Comparison of ENCODE assay signal across 2 cellular contexts in the genomic region with DNA sequence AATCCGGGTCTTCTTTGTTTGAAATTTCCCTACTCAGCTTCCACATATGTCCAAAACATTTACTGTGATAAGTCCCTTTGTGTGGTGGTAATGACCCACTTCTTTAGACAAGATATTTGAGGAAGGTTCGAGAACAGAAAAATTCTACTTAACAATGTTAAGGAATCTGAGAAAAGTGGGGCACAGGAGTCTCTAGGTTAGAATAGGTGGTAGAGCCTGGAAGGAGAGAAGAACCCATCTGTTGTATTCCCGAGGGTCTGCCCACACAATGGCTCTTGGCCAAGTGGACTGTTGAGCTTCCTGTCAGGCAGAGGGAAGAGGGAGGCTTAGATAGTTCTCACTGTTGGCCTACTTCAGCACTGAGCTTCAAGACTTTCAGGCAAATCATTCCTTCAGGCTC.
TF ChIP-seq lines count a peak whose summit lies in the region.

No MANE protein-coding gene starts in this region.

TF ChIP-seq in HepG2, 621 proteins besides CTCF, POLR2A, EP300 and RAD21 (continues in another document):
- TF ChIP-seq RFXAP (CRISPR knock-in tag; IDR thresholded peaks at IDR 0.05; ENCODE audit: borderline replicate concordance) = no peak
- TF ChIP-seq, protein P1, sequence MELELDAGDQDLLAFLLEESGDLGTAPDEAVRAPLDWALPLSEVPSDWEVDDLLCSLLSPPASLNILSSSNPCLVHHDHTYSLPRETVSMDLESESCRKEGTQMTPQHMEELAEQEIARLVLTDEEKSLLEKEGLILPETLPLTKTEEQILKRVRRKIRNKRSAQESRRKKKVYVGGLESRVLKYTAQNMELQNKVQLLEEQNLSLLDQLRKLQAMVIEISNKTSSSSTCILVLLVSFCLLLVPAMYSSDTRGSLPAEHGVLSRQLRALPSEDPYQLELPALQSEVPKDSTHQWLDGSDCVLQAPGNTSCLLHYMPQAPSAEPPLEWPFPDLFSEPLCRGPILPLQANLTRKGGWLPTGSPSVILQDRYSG (CRISPR knock-in tag; IDR thresholded peaks at IDR 0.05) = no peak
- no peak for TF ChIP-seq SP2 (CRISPR knock-in tag; IDR thresholded peaks at IDR 0.05)
- TF ChIP-seq FIP1L1 (IDR thresholded peaks at IDR 0.05; ENCODE audit: borderline replicate concordance, insufficient read depth, low read depth, low read length) = no peak
- TF ChIP-seq ZMYM4 (CRISPR knock-in tag; IDR thresholded peaks at IDR 0.05) = no peak
- no peak for TF ChIP-seq EEA1 (CRISPR knock-in tag; IDR thresholded peaks at IDR 0.05; ENCODE audit: borderline replicate concordance)
- no peak for TF ChIP-seq HOXD1 (CRISPR knock-in tag; IDR thresholded peaks at IDR 0.05)
- no peak for TF ChIP-seq JUN (CRISPR knock-in tag; IDR thresholded peaks at IDR 0.05)
- TF ChIP-seq TRIM24 (CRISPR knock-in tag; IDR thresholded peaks at IDR 0.05) = no peak
- no peak for TF ChIP-seq BCL6 (CRISPR knock-in tag; IDR thresholded peaks at IDR 0.05)
- TF ChIP-seq, protein P2, sequence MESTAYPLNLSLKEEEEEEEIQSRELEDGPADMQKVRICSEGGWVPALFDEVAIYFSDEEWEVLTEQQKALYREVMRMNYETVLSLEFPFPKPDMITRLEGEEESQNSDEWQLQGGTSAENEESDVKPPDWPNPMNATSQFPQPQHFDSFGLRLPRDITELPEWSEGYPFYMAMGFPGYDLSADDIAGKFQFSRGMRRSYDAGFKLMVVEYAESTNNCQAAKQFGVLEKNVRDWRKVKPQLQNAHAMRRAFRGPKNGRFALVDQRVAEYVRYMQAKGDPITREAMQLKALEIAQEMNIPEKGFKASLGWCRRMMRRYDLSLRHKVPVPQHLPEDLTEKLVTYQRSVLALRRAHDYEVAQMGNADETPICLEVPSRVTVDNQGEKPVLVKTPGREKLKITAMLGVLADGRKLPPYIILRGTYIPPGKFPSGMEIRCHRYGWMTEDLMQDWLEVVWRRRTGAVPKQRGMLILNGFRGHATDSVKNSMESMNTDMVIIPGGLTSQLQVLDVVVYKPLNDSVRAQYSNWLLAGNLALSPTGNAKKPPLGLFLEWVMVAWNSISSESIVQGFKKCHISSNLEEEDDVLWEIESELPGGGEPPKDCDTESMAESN (CRISPR knock-in tag; conservative IDR thresholded peaks at IDR 0.05) = no peak
- peak; percentile 55; the same call in 1 of the 2 replicates for TF ChIP-seq GLI4 (CRISPR knock-in tag; IDR thresholded peaks at IDR 0.05; ENCODE audit: borderline replicate concordance)
- no peak for TF ChIP-seq TBX3 (IDR thresholded peaks at IDR 0.05; ENCODE audit: borderline replicate concordance)
- TF ChIP-seq, protein P3, sequence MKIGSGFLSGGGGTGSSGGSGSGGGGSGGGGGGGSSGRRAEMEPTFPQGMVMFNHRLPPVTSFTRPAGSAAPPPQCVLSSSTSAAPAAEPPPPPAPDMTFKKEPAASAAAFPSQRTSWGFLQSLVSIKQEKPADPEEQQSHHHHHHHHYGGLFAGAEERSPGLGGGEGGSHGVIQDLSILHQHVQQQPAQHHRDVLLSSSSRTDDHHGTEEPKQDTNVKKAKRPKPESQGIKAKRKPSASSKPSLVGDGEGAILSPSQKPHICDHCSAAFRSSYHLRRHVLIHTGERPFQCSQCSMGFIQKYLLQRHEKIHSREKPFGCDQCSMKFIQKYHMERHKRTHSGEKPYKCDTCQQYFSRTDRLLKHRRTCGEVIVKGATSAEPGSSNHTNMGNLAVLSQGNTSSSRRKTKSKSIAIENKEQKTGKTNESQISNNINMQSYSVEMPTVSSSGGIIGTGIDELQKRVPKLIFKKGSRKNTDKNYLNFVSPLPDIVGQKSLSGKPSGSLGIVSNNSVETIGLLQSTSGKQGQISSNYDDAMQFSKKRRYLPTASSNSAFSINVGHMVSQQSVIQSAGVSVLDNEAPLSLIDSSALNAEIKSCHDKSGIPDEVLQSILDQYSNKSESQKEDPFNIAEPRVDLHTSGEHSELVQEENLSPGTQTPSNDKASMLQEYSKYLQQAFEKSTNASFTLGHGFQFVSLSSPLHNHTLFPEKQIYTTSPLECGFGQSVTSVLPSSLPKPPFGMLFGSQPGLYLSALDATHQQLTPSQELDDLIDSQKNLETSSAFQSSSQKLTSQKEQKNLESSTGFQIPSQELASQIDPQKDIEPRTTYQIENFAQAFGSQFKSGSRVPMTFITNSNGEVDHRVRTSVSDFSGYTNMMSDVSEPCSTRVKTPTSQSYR (CRISPR knock-in tag; IDR thresholded peaks at IDR 0.05; ENCODE audit: borderline replicate concordance) = no peak
- TF ChIP-seq, protein P4, sequence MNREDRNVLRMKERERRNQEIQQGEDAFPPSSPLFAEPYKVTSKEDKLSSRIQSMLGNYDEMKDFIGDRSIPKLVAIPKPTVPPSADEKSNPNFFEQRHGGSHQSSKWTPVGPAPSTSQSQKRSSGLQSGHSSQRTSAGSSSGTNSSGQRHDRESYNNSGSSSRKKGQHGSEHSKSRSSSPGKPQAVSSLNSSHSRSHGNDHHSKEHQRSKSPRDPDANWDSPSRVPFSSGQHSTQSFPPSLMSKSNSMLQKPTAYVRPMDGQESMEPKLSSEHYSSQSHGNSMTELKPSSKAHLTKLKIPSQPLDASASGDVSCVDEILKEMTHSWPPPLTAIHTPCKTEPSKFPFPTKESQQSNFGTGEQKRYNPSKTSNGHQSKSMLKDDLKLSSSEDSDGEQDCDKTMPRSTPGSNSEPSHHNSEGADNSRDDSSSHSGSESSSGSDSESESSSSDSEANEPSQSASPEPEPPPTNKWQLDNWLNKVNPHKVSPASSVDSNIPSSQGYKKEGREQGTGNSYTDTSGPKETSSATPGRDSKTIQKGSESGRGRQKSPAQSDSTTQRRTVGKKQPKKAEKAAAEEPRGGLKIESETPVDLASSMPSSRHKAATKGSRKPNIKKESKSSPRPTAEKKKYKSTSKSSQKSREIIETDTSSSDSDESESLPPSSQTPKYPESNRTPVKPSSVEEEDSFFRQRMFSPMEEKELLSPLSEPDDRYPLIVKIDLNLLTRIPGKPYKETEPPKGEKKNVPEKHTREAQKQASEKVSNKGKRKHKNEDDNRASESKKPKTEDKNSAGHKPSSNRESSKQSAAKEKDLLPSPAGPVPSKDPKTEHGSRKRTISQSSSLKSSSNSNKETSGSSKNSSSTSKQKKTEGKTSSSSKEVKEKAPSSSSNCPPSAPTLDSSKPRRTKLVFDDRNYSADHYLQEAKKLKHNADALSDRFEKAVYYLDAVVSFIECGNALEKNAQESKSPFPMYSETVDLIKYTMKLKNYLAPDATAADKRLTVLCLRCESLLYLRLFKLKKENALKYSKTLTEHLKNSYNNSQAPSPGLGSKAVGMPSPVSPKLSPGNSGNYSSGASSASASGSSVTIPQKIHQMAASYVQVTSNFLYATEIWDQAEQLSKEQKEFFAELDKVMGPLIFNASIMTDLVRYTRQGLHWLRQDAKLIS (CRISPR knock-in tag; IDR thresholded peaks at IDR 0.05) = 0 out of 2 replicates have a peak, but pooled peaks have one; percentile 1
- TF ChIP-seq CHD2 (IDR thresholded peaks at IDR 0.05; ENCODE audit: low read depth, low read length) = no peak
- no peak for TF ChIP-seq KAT7 (CRISPR knock-in tag; IDR thresholded peaks at IDR 0.05; ENCODE audit: borderline replicate concordance)
- TF ChIP-seq ZBTB1 (CRISPR knock-in tag; IDR thresholded peaks at IDR 0.05; ENCODE audit: borderline replicate concordance) = no peak
- no peak for TF ChIP-seq NR2F1 (CRISPR knock-in tag; IDR thresholded peaks at IDR 0.05)
- no peak for TF ChIP-seq PLRG1 (conservative IDR thresholded peaks at IDR 0.05)
- no peak for TF ChIP-seq HNF4G (IDR thresholded peaks at IDR 0.05; ENCODE audit: borderline replicate concordance, low read depth, low read length)
- TF ChIP-seq HNF4G (CRISPR knock-in tag; IDR thresholded peaks at IDR 0.05; ENCODE audit: borderline replicate concordance, low read depth) = no peak
- TF ChIP-seq ARNTL (CRISPR knock-in tag; IDR thresholded peaks at IDR 0.05) = no peak

TF ChIP-seq in neural cell, 6 proteins besides CTCF, POLR2A, EP300 and RAD21:
- TF ChIP-seq POLR2AphosphoS5 (IDR thresholded peaks at IDR 0.05) (no peak), EZH2 (IDR thresholded peaks at IDR 0.05; ENCODE audit: borderline replicate concordance, insufficient read depth, low read length, poor library complexity, severe bottlenecking) (no peak), SMC3 (conservative IDR thresholded peaks at IDR 0.05; ENCODE audit: poor library complexity) (no peak), MXI1 (conservative IDR thresholded peaks at IDR 0.05; ENCODE audit: poor library complexity, severe bottlenecking) (no peak), TAF1 (IDR thresholded peaks at IDR 0.05; ENCODE audit: low read depth) (no peak)
- TF ChIP-seq, protein P5, sequence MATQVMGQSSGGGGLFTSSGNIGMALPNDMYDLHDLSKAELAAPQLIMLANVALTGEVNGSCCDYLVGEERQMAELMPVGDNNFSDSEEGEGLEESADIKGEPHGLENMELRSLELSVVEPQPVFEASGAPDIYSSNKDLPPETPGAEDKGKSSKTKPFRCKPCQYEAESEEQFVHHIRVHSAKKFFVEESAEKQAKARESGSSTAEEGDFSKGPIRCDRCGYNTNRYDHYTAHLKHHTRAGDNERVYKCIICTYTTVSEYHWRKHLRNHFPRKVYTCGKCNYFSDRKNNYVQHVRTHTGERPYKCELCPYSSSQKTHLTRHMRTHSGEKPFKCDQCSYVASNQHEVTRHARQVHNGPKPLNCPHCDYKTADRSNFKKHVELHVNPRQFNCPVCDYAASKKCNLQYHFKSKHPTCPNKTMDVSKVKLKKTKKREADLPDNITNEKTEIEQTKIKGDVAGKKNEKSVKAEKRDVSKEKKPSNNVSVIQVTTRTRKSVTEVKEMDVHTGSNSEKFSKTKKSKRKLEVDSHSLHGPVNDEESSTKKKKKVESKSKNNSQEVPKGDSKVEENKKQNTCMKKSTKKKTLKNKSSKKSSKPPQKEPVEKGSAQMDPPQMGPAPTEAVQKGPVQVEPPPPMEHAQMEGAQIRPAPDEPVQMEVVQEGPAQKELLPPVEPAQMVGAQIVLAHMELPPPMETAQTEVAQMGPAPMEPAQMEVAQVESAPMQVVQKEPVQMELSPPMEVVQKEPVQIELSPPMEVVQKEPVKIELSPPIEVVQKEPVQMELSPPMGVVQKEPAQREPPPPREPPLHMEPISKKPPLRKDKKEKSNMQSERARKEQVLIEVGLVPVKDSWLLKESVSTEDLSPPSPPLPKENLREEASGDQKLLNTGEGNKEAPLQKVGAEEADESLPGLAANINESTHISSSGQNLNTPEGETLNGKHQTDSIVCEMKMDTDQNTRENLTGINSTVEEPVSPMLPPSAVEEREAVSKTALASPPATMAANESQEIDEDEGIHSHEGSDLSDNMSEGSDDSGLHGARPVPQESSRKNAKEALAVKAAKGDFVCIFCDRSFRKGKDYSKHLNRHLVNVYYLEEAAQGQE (IDR thresholded peaks at IDR 0.05; ENCODE audit: borderline replicate concordance) = no peak
TF ChIP-seq in neural cell: peak in this region for 0.
